18 cellular contexts compared by ENCODE assay signal in genomic region chr2:145095641-145096435, GRCh38.
DNase-seq lines count a peak whose midpoint lies in the region; ATAC-seq and TF ChIP-seq lines count a peak whose summit lies in the region.
"Had no signal": no experiment of that assay in that cellular context is flagged by ENCODE, and none has a peak within 500 bp of the region (broad histone marks: within the 10 kb centered on the region; RNA-seq: fewer than 3 reads in every experiment).

No MANE protein-coding gene starts in this region.

- no peak for TF ChIP-seq CTCF in AG10803 (conservative IDR thresholded peaks at IDR 0.05; ENCODE audit: low read length)
- TF ChIP-seq CTCF in astrocyte of the spinal cord (IDR thresholded peaks at IDR 0.05; ENCODE audit: low read depth, low read length), result no peak
- no peak for TF ChIP-seq CTCF in OCI-LY7 (conservative IDR thresholded peaks at IDR 0.05; ENCODE audit: low read length)
- TF ChIP-seq CTCF in tibial nerve (IDR thresholded peaks at IDR 0.05), result no peak

- POLR2A ChIA-PET in OCI-LY7 (lab: Charles Lee), result no interaction called here

- TF ChIP-seq EP300 in tibial nerve (IDR thresholded peaks at IDR 0.05), result no peak

- no peak overlapping the region for H2AFZ ChIP-seq in OCI-LY7 (ENCODE audit: low read length)

- CTCF ChIA-PET in OCI-LY7 (lab: Charles Lee; ENCODE audit: unreplicated experiment), result no interaction called here

- H3K36me3 ChIP-seq in OCI-LY7 (ENCODE audit: insufficient read depth, low read length) (no peaks in the 10 kb centered on the region), tibial nerve (no peaks in the 10 kb centered on the region)
- H3K36me3 ChIP-seq: suprapubic skin had no signal

- in situ Hi-C loops in astrocyte of the spinal cord (cut with HindIII; ENCODE audit: low sequenced_read_pairs), result no loop called here

- H3K79me2 ChIP-seq in OCI-LY7 (ENCODE audit: insufficient read depth, low read depth, low read length), result no peaks in the 10 kb centered on the region

- no TSS peak for BruUV-seq in OCI-LY7 (replicated peaks; lab: Mats Ljungman, UMichigan)

- H3K9me2 ChIP-seq in OCI-LY7 (ENCODE audit: insufficient read depth, low read length), result no peaks in the 10 kb centered on the region

- no peaks in the 10 kb centered on the region for H4K20me1 ChIP-seq in OCI-LY7 (ENCODE audit: insufficient read depth, low read length)

- H3K9me3 ChIP-seq in OCI-LY7 (ENCODE audit: low read length), result no peaks in the 10 kb centered on the region
- H3K9me3 ChIP-seq in tibial nerve, result no peaks in the 10 kb centered on the region
- H3K9me3 ChIP-seq: suprapubic skin had no signal

- intact Hi-C loops in OCI-LY7 (cut with micrococcal nuclease; ENCODE audit: unreplicated experiment), result no loop called here

- H3K4me1 ChIP-seq in OCI-LY7 (ENCODE audit: insufficient read depth, low read length, poor library complexity, severe bottlenecking) (no peaks in the 10 kb centered on the region), tibial nerve (peaks cover 0 to 10% (median 0%) of the 10 kb centered on the region in 4 donors)
- H3K4me1 ChIP-seq: foreskin keratinocyte, suprapubic skin had no signal

- H3K27me3 ChIP-seq in tibial nerve, result no peaks in the 10 kb centered on the region
- H3K27me3 ChIP-seq: dorsolateral prefrontal cortex, foreskin keratinocyte, suprapubic skin had no signal

- H3K27ac ChIP-seq in OCI-LY7 (ENCODE audit: low read depth, low read length, poor library complexity, severe bottlenecking) (no peak overlapping the region), tibial nerve (peak overlapping the region in 1 of 4 donors; percentile 49)
- H3K27ac ChIP-seq: dorsolateral prefrontal cortex, foreskin keratinocyte, suprapubic skin had no signal

- no peak for TF ChIP-seq POLR2A in tibial nerve (IDR thresholded peaks at IDR 0.05)

- peak; percentile 89 for DNase-seq in AG10803 (ENCODE audit: low read depth)
- DNase-seq in HT1080 (ENCODE audit: low read depth), result peak; percentile 72
- DNase-seq in astrocyte of the spinal cord (ENCODE audit: low read depth, low spot score), result peak; percentile 70
- peak; percentile 44 for DNase-seq in kidney tubule cell (ENCODE audit: low spot score)
- no peak for DNase-seq in OCI-LY7 (ENCODE audit: low spot score)
- no peak for DNase-seq in tibial nerve (ENCODE audit: low spot score in 2 of 2)
- DNase-seq: activated CD4-positive, alpha-beta T cell treated with anti-CD3 and anti-CD28 coated beads, Interleukin-2, amount 50 U/mL, for 1 hour; activated T-cell treated with anti-CD3 and anti-CD28 coated beads, Interleukin-2, amount 50 U/mL, for 4 hours; DMS79; dorsolateral prefrontal cortex; mesendoderm; NCI-H1105; NCI-H510A had no signal

- no peak overlapping the region for H3K4me2 ChIP-seq in OCI-LY7 (ENCODE audit: low read length)

- WGBS in tibial nerve, 2 donors, result 62 to 69% methylated on average over 3 of the region's 3 CpGs

- no peak for ATAC-seq in GM18519 (IDR thresholded peaks at IDR 0.05; ENCODE audit: low FRiP score, unreplicated experiment)
- no peak for ATAC-seq in GM21423 (IDR thresholded peaks at IDR 0.05; ENCODE audit: unreplicated experiment)
- ATAC-seq: activated T-cell treated with anti-CD3 and anti-CD28 coated beads, Interleukin-2, amount 50 U/mL, for 4 hours; Panc1 had no signal

- H3K4me3 ChIP-seq in AG10803 (ENCODE audit: low read length) (no peak overlapping the region), astrocyte of the spinal cord (ENCODE audit: low read depth, low read length) (no peak overlapping the region), OCI-LY7 (ENCODE audit: low read depth, low read length, poor library complexity, severe bottlenecking) (no peak overlapping the region), tibial nerve (no peak overlapping the region)
- H3K4me3 ChIP-seq: dorsolateral prefrontal cortex, suprapubic skin had no signal

Comparison
In these comparisons a context has a peak if more than half of its experiments do, and no peak if none do; other contexts are left out.
1. DNase-seq: peak in AG10803 (single experiment), HT1080 (single experiment), astrocyte of the spinal cord (single experiment) and kidney tubule cell (single experiment); none in OCI-LY7 (single experiment) and tibial nerve (0 of 2).